ENCODE assay signal across 8 cellular contexts in the genomic region with DNA sequence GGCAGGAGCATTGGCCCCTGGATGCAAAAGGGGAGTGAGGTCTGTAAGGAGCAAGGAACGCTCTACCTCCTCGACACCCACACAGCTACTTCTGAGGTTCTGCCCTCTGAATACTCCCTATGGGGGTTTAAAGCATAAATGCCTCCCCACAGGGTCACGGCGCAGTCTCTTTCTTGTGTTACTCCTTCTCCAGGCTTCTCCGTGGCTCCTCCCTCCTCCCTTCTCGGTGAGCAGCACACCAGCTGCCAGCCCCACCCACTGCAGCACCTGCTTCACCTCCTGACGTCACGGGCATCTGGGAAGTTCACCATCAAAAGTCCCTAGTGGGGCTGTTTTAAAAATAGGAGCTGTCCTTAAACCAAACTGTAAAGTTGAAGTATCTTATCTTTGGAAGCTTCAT.
DNase-seq lines count a peak whose midpoint lies in the region; ATAC-seq and TF ChIP-seq lines count a peak whose summit lies in the region.

No MANE protein-coding gene starts in this region.

- peaks cover 4% of the 10 kb centered on the region for H3K4me1 Mint-ChIP-seq in activated T-cell treated with anti-CD3 and anti-CD28 coated beads, Interleukin-2, amount 50 U/mL, for 24 hours (ENCODE audit: low read depth)
- no peaks in the 10 kb centered on the region for H3K4me1 Mint-ChIP-seq in activated T-helper 1 cell treated with anti-CD3 and anti-CD28 coated beads, Interleukin-12 subunit alpha, Interleukin-12 subunit beta, Interleukin-2, Interleukin-4 antibody, amounts not matched to agents 30 ng/mL and 10 ng/mL and 1 ng/mL, durations not matched to agents 14 hours and 24 hours and 36 hours (ENCODE audit: low read depth)

- H3K27ac ChIP-seq in upper lobe of right lung = no peak overlapping the region

- H3K27ac Mint-ChIP-seq in activated T-cell treated with anti-CD3 and anti-CD28 coated beads, Interleukin-2, amount 50 U/mL, for 24 hours = no peak overlapping the region
- H3K27ac Mint-ChIP-seq in activated T-helper 1 cell treated with anti-CD3 and anti-CD28 coated beads, Interleukin-12 subunit alpha, Interleukin-12 subunit beta, Interleukin-2, Interleukin-4 antibody, amounts not matched to agents 30 ng/mL and 10 ng/mL and 1 ng/mL, durations not matched to agents 14 hours and 24 hours and 36 hours = no peak overlapping the region

- no peak for TF ChIP-seq CTCF in upper lobe of right lung (IDR thresholded peaks at IDR 0.05)

- intact Hi-C loops in upper lobe of right lung (cut with DNase I) = no loop called here
- intact Hi-C loops in activated T-helper 1 cell treated with anti-CD3 and anti-CD28 coated beads, Interleukin-12 subunit alpha, Interleukin-12 subunit beta, Interleukin-2, Interleukin-4 antibody, amounts not matched to agents 30 ng/mL and 10 ng/mL and 1 ng/mL, durations not matched to agents 14 hours and 24 hours and 36 hours (cut with micrococcal nuclease) = no loop called here

- no peaks in the 10 kb centered on the region for H3K27me3 ChIP-seq in upper lobe of right lung

- H3K36me3 Mint-ChIP-seq in activated T-cell treated with anti-CD3 and anti-CD28 coated beads, Interleukin-2, amount 50 U/mL, for 24 hours (ENCODE audit: low read depth) = no peaks in the 10 kb centered on the region
- no peaks in the 10 kb centered on the region for H3K36me3 Mint-ChIP-seq in activated T-helper 1 cell treated with anti-CD3 and anti-CD28 coated beads, Interleukin-12 subunit alpha, Interleukin-12 subunit beta, Interleukin-2, Interleukin-4 antibody, amounts not matched to agents 30 ng/mL and 10 ng/mL and 1 ng/mL, durations not matched to agents 14 hours and 24 hours and 36 hours (ENCODE audit: low read depth)

- H3K4me3 ChIP-seq in upper lobe of right lung = no peak overlapping the region

- no peaks in the 10 kb centered on the region for H3K4me1 ChIP-seq in upper lobe of right lung

- no peaks in the 10 kb centered on the region for H3K9me3 ChIP-seq in upper lobe of right lung

- no peaks in the 10 kb centered on the region for H3K36me3 ChIP-seq in upper lobe of right lung

- ATAC-seq in upper lobe of right lung = peak; percentile 88

- no peaks in the 10 kb centered on the region for H3K9me3 Mint-ChIP-seq in activated T-cell treated with anti-CD3 and anti-CD28 coated beads, Interleukin-2, amount 50 U/mL, for 24 hours
- H3K9me3 Mint-ChIP-seq in activated T-helper 1 cell treated with anti-CD3 and anti-CD28 coated beads, Interleukin-12 subunit alpha, Interleukin-12 subunit beta, Interleukin-2, Interleukin-4 antibody, amounts not matched to agents 30 ng/mL and 10 ng/mL and 1 ng/mL, durations not matched to agents 14 hours and 24 hours and 36 hours = no peaks in the 10 kb centered on the region

- DNase-seq in activated T-cell treated with anti-CD3 and anti-CD28 coated beads for 4 hours (peak; percentile 31), SHP77 (lab: John Stamatoyannopoulos, UW) (peak; percentile 86 to 94), iPS-NIHi7 (ENCODE audit: extremely low spot score) (peak; percentile 72), upper lobe of right lung (peak; percentile 80), GOT3 (lab: John Stamatoyannopoulos, UW) (no peak), ecto neural progenitor cell (ENCODE audit: low spot score) (no peak)
- DNase-seq in activated T-cell treated with anti-CD3 and anti-CD28 coated beads, Interleukin-2, amount 50 U/mL, for 24 hours = no peak
- no peak for DNase-seq in activated T-helper 1 cell treated with anti-CD3 and anti-CD28 coated beads, Interleukin-12 subunit alpha, Interleukin-12 subunit beta, Interleukin-2, Interleukin-4 antibody, amounts not matched to agents 30 ng/mL and 10 ng/mL and 1 ng/mL, durations not matched to agents 14 hours and 24 hours and 36 hours (ENCODE audit: low spot score)

- peaks cover 2% of the 10 kb centered on the region for H3K27me3 Mint-ChIP-seq in activated T-cell treated with anti-CD3 and anti-CD28 coated beads, Interleukin-2, amount 50 U/mL, for 24 hours
- peaks cover 30% of the 10 kb centered on the region for H3K27me3 Mint-ChIP-seq in activated T-helper 1 cell treated with anti-CD3 and anti-CD28 coated beads, Interleukin-12 subunit alpha, Interleukin-12 subunit beta, Interleukin-2, Interleukin-4 antibody, amounts not matched to agents 30 ng/mL and 10 ng/mL and 1 ng/mL, durations not matched to agents 14 hours and 24 hours and 36 hours (ENCODE audit: insufficient read depth)

- H3K4me3 Mint-ChIP-seq in activated T-cell treated with anti-CD3 and anti-CD28 coated beads, Interleukin-2, amount 50 U/mL, for 24 hours = no peak overlapping the region
- no peak overlapping the region for H3K4me3 Mint-ChIP-seq in activated T-helper 1 cell treated with anti-CD3 and anti-CD28 coated beads, Interleukin-12 subunit alpha, Interleukin-12 subunit beta, Interleukin-2, Interleukin-4 antibody, amounts not matched to agents 30 ng/mL and 10 ng/mL and 1 ng/mL, durations not matched to agents 14 hours and 24 hours and 36 hours

Comparison
In these comparisons a context has a peak if more than half of its experiments do, and no peak if none do; other contexts are left out.
1. DNase-seq: peak in activated T-cell treated with anti-CD3 and anti-CD28 coated beads for 4 hours (single experiment), SHP77 (2 of 2), iPS-NIHi7 (single experiment) and upper lobe of right lung (single experiment); none in activated T-cell treated with anti-CD3 and anti-CD28 coated beads, Interleukin-2, amount 50 U/mL, for 24 hours (single experiment), GOT3 (single experiment), activated T-helper 1 cell treated with anti-CD3 and anti-CD28 coated beads, Interleukin-12 subunit alpha, Interleukin-12 subunit beta, Interleukin-2, Interleukin-4 antibody, amounts not matched to agents 30 ng/mL and 10 ng/mL and 1 ng/mL, durations not matched to agents 14 hours and 24 hours and 36 hours (single experiment) and ecto neural progenitor cell (single experiment).